12 cellular contexts compared by ENCODE assay signal in the genomic region with DNA sequence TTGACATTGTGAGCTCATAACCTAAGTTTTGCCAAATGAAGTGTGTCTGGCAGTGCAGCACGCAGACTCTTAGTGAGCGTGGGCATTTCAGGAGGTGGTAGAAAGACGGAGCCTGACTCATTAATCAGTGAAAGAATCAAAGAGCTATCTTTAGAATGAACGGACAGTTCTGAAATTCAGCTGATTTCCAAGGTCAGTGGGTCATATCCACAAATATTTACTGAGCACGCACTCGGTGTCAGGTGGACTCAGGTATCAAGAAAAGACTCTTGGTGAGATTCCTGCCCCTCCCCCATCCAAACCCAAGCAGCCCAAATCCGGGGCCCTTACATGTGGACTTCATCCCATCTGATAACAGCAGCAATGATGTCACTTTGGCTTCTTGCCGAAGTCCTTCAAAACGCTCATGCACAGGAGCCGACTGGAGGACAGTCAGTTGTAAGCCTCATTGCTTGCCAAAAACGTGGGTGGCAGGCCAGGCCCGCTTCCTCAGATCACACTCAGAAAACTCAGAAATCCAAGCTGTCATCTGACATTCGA.
A peak's percentile ranks its signal among the peaks of the same experiment; 100 is the strongest.
DNase-seq lines count a peak whose midpoint lies in the region; ATAC-seq, FAIRE-seq and TF ChIP-seq lines count a peak whose summit lies in the region.
"Had no signal": no experiment of that assay in that cellular context is flagged by ENCODE, and none has a peak within 500 bp of the region (broad histone marks: within the 10 kb centered on the region; RNA-seq: fewer than 3 reads in every experiment).

No MANE protein-coding gene starts in this region.

- ATAC-seq in stimulated activated naive CD8-positive, alpha-beta T cell treated with anti-CD3 and anti-CD28 coated beads, Interleukin-15, Interleukin-2, amounts not matched to agents 100 U/mL and 50 U/mL, for 24 hours = no peak
- ATAC-seq in GM19455 (IDR thresholded peaks at IDR 0.05; ENCODE audit: unreplicated experiment) = no peak
- no peak for ATAC-seq in GM18502 (IDR thresholded peaks at IDR 0.05; ENCODE audit: poor library complexity, unreplicated experiment)
- ATAC-seq: stimulated activated effector memory CD8-positive, alpha-beta T cell treated with anti-CD3 and anti-CD28 coated beads, Interleukin-12 subunit alpha, Interleukin-12 subunit beta, amount 100 ng/mL, for 72 hours had no signal

- H3K4me3 Mint-ChIP-seq in astrocyte (ENCODE audit: unreplicated experiment) = no peak overlapping the region
- H3K4me3 Mint-ChIP-seq: stimulated activated effector memory CD8-positive, alpha-beta T cell treated with anti-CD3 and anti-CD28 coated beads, Interleukin-12 subunit alpha, Interleukin-12 subunit beta, amount 100 ng/mL, for 72 hours had no signal

- H3K4me1 ChIP-seq in ACC112 (ENCODE audit: control insufficient read depth, insufficient read depth, low read length, unreplicated experiment) (peaks cover 52% of the 10 kb centered on the region), astrocyte (ENCODE audit: insufficient read depth, low read length) (peaks cover 31% of the 10 kb centered on the region)

- peaks cover 22% of the 10 kb centered on the region for H3K4me1 Mint-ChIP-seq in astrocyte (ENCODE audit: low read depth, unreplicated experiment)
- H3K4me1 Mint-ChIP-seq: stimulated activated effector memory CD8-positive, alpha-beta T cell treated with anti-CD3 and anti-CD28 coated beads, Interleukin-12 subunit alpha, Interleukin-12 subunit beta, amount 100 ng/mL, for 72 hours had no signal

- no peaks in the 10 kb centered on the region for H3K27me3 Mint-ChIP-seq in astrocyte (ENCODE audit: low read depth, unreplicated experiment)

- no peak overlapping the region for H3K27ac Mint-ChIP-seq in astrocyte (ENCODE audit: unreplicated experiment)
- H3K27ac Mint-ChIP-seq: stimulated activated effector memory CD8-positive, alpha-beta T cell treated with anti-CD3 and anti-CD28 coated beads, Interleukin-12 subunit alpha, Interleukin-12 subunit beta, amount 100 ng/mL, for 72 hours had no signal

- H3K27ac ChIP-seq in ACC112 (ENCODE audit: low read depth, low read length) (peak overlapping the region; percentile 47; the same call in 1 of the 2 replicates), astrocyte (ENCODE audit: low read depth, low read length) (peak overlapping the region; percentile 69), caudate nucleus (ENCODE audit: low read depth, low read length) (no peak overlapping the region)
- H3K27ac ChIP-seq: SK-N-MC had no signal

- H3K79me2 ChIP-seq in ACC112 (ENCODE audit: control insufficient read depth, insufficient read depth, low read length, unreplicated experiment) (no peaks in the 10 kb centered on the region), astrocyte (ENCODE audit: insufficient read depth, low read length) (no peaks in the 10 kb centered on the region)

- H3K9me3 Mint-ChIP-seq in astrocyte (ENCODE audit: unreplicated experiment) = no peaks in the 10 kb centered on the region

- H3K4me3 ChIP-seq in ACC112 (ENCODE audit: low read depth, low read length) (0 out of 2 replicates have a peak overlapping the region, but pooled peaks have one; percentile 14), astrocyte (ENCODE audit: insufficient read depth, low read depth, low read length) (peak overlapping the region; percentile 2)
- H3K4me3 ChIP-seq: SK-N-MC had no signal

- FAIRE-seq in astrocyte (lab: Jason Lieb, UNC) = peak; percentile 90

- peak overlapping the region; percentile 20 for H3K9ac ChIP-seq in astrocyte (ENCODE audit: low read length)

- no peaks in the 10 kb centered on the region for H3K9me3 ChIP-seq in astrocyte (ENCODE audit: insufficient read depth, low read depth, low read length)

- TF ChIP-seq CTCF in astrocyte (IDR thresholded peaks at IDR 0.05; ENCODE audit: insufficient read depth, low read depth, low read length) = no peak

- peak; percentile 24 for DNase-seq in HuH-7.5 (ENCODE audit: low spot score)
- DNase-seq in astrocyte (ENCODE audit: low read depth) = peak; percentile 87
- DNase-seq in kidney tubule cell (ENCODE audit: low spot score) = peak; percentile 18
- DNase-seq in stimulated activated naive CD8-positive, alpha-beta T cell treated with anti-CD3 and anti-CD28 coated beads, Interleukin-15, Interleukin-2, amounts not matched to agents 100 U/mL and 50 U/mL, for 24 hours = no peak
- DNase-seq in caudate nucleus (lab: John Stamatoyannopoulos, UW) = no peak
- DNase-seq: AML-193, NCI-H2107 had no signal

- peak overlapping the region; percentile 76 for H3K4me2 ChIP-seq in astrocyte (ENCODE audit: low read length)

- H3K36me3 ChIP-seq in ACC112 (ENCODE audit: insufficient read depth, low read length) (no peaks in the 10 kb centered on the region), astrocyte (ENCODE audit: insufficient read depth, low read length) (no peaks in the 10 kb centered on the region)

- H3K36me3 Mint-ChIP-seq in astrocyte (ENCODE audit: low read depth, unreplicated experiment) = no peaks in the 10 kb centered on the region
- H3K36me3 Mint-ChIP-seq: stimulated activated effector memory CD8-positive, alpha-beta T cell treated with anti-CD3 and anti-CD28 coated beads, Interleukin-12 subunit alpha, Interleukin-12 subunit beta, amount 100 ng/mL, for 72 hours had no signal

- H4K20me1 ChIP-seq in astrocyte (ENCODE audit: insufficient read depth, low read length) = no peaks in the 10 kb centered on the region

- no peaks in the 10 kb centered on the region for H3K27me3 ChIP-seq in ACC112 (ENCODE audit: insufficient read depth, low read length)
- H3K27me3 ChIP-seq in astrocyte (ENCODE audit: insufficient read depth, low read length) = no peaks in the 10 kb centered on the region

- H2AFZ ChIP-seq in ACC112 (ENCODE audit: low read length, unreplicated experiment) (no peak overlapping the region), astrocyte (ENCODE audit: low read depth, low read length) (no peak overlapping the region)

Comparison
In these comparisons a context has a peak if more than half of its experiments do, and no peak if none do; other contexts are left out.
1. DNase-seq: peak in HuH-7.5 (single experiment), astrocyte (single experiment) and kidney tubule cell (single experiment); none in stimulated activated naive CD8-positive, alpha-beta T cell treated with anti-CD3 and anti-CD28 coated beads, Interleukin-15, Interleukin-2, amounts not matched to agents 100 U/mL and 50 U/mL, for 24 hours (single experiment) and caudate nucleus (0 of 61).